Comparison of ENCODE assay signal across 8 cellular contexts in genomic region chr19:4639531-4640246, GRCh38. TPM values are rescaled to one million over a fixed set of nuclear protein-coding genes. Genes with fewer than 3 reads are reported as not detected.
DNase-seq lines count a peak whose midpoint lies in the region; ATAC-seq, FAIRE-seq and TF ChIP-seq lines count a peak whose summit lies in the region.

No MANE protein-coding gene starts in this region.

- no peak overlapping the region for H4K8ac ChIP-seq in H1 (ENCODE audit: extremely low read depth, insufficient read depth, low read length)

- H3K4me3 ChIP-seq in OCI-LY7 (ENCODE audit: low read depth, low read length, poor library complexity, severe bottlenecking): peak overlapping the region; percentile 94
- H3K4me3 ChIP-seq in H1 (ENCODE audit: extremely low read depth in 1 of 4, insufficient read depth in 2 of 4, low read depth in 3 of 4, low read length in 4 of 4): peak overlapping the region; percentile 45 to 69 (median 58)

- no peaks in the 10 kb centered on the region for H4K20me1 ChIP-seq in OCI-LY7 (ENCODE audit: insufficient read depth, low read length)
- peaks cover 0 to 3% of the 10 kb centered on the region in 2 experiments for H4K20me1 ChIP-seq in H1 (replicated peaks in 1 of 2; ENCODE audit: control insufficient read depth in 1 of 2, insufficient read depth in 2 of 2, low read length in 2 of 2)

- no peak overlapping the region for H3K23ac ChIP-seq in H1 (ENCODE audit: insufficient read length)

- H3K79me2 ChIP-seq in OCI-LY7 (ENCODE audit: insufficient read depth, low read depth, low read length): peaks cover 17% of the 10 kb centered on the region; the same call in 1 of the 2 replicates
- H3K79me2 ChIP-seq in H1 (ENCODE audit: control insufficient read depth in 1 of 2, insufficient read depth in 2 of 2, low read length in 2 of 2): no peaks in the 10 kb centered on the region

- H3K18ac ChIP-seq in H1 (ENCODE audit: extremely low read depth, low read length): no peak overlapping the region

- DNase-seq in COLO668 (lab: John Stamatoyannopoulos, UW; ENCODE audit: unreplicated experiment) (peak; percentile 32), OCI-LY7 (ENCODE audit: low spot score) (no peak), H1 (ENCODE audit: low read depth in 1 of 2, low spot score in 2 of 2) (no peak), GM10266 (ENCODE audit: extremely low spot score) (no peak), DMS153 treated with DMSO at 0.1 percent for 48 hours (lab: John Stamatoyannopoulos, UW; ENCODE audit: unreplicated experiment) (no peak), GF-D8 (lab: John Stamatoyannopoulos, UW) (no peak)
- no peak for DNase-seq in natural killer cell treated with Interleukin-12 subunit alpha and Interleukin-12 subunit beta and Interleukin-15 and Interleukin-18, amount 100 ng/mL, for 72 hours (ENCODE audit: low spot score)

- no peaks in the 10 kb centered on the region for H3K9me2 ChIP-seq in OCI-LY7 (ENCODE audit: insufficient read depth, low read length)

- peak overlapping the region; percentile 73 to 95 for H3K27ac Mint-ChIP-seq in natural killer cell treated with Interleukin-12 subunit alpha and Interleukin-12 subunit beta and Interleukin-15 and Interleukin-18, amount 100 ng/mL, for 72 hours

- peaks cover 33% of the 10 kb centered on the region for H3K4me1 ChIP-seq in OCI-LY7 (ENCODE audit: insufficient read depth, low read length, poor library complexity, severe bottlenecking)
- peaks cover 0 to 10% (median 6%) of the 10 kb centered on the region in 4 experiments; a peak in 3 of 7 replicates for H3K4me1 ChIP-seq in H1 (replicated peaks in 1 of 4; ENCODE audit: control insufficient read depth in 3 of 4, insufficient read depth in 4 of 4, low read length in 3 of 4)

- H3K79me1 ChIP-seq in H1 (ENCODE audit: low read depth, low read length): peaks cover 6% of the 10 kb centered on the region; the same call in 1 of the 2 replicates

- peak overlapping the region; percentile 49; the same call in 1 of the 2 replicates for H2AFZ ChIP-seq in OCI-LY7 (ENCODE audit: low read length)
- no peak overlapping the region; the same call in 1 of the 2 replicates for H2AFZ ChIP-seq in H1 (ENCODE audit: low read length)

- H3K9me3 Mint-ChIP-seq in natural killer cell treated with Interleukin-12 subunit alpha and Interleukin-12 subunit beta and Interleukin-15 and Interleukin-18, amount 100 ng/mL, for 72 hours: no peaks in the 10 kb centered on the region

- peaks cover 0 to 13% (median 10%) of the 10 kb centered on the region in 4 experiments; a peak in 5 of 7 replicates for H3K27me3 ChIP-seq in H1 (replicated peaks in 1 of 4; ENCODE audit: control insufficient read depth in 3 of 4, extremely low read depth in 1 of 4, insufficient read depth in 3 of 4, low read length in 3 of 4)

- TSS peak; percentile 66 for BruUV-seq in OCI-LY7 (replicated peaks; lab: Mats Ljungman, UMichigan)

- H2AK5ac ChIP-seq in H1 (ENCODE audit: low read depth, low read length): no peak overlapping the region

- peak overlapping the region; percentile 99 for H3K4me3 Mint-ChIP-seq in natural killer cell treated with Interleukin-12 subunit alpha and Interleukin-12 subunit beta and Interleukin-15 and Interleukin-18, amount 100 ng/mL, for 72 hours

- peak overlapping the region; percentile 6 for H4K91ac ChIP-seq in H1 (replicated peaks; ENCODE audit: insufficient read length, low read length)

- peak overlapping the region; percentile 42 for H3K27ac ChIP-seq in OCI-LY7 (ENCODE audit: low read depth, low read length, poor library complexity, severe bottlenecking)
- H3K27ac ChIP-seq in H1 (ENCODE audit: low read depth, low read length): no peak overlapping the region

- no peak overlapping the region for H2BK120ac ChIP-seq in H1 (replicated peaks; ENCODE audit: low read depth, low read length)

- H3K14ac ChIP-seq in H1 (ENCODE audit: insufficient read length): no peak overlapping the region

- no peak overlapping the region for H3K9ac ChIP-seq in H1 (replicated peaks in 1 of 4; ENCODE audit: extremely low read depth in 1 of 4, low read depth in 3 of 4, low read length in 3 of 4)

- H3K4me2 ChIP-seq in OCI-LY7 (ENCODE audit: low read length) (peak overlapping the region; percentile 99), H1 (ENCODE audit: insufficient read depth in 1 of 2, low read depth in 2 of 2, low read length in 2 of 2) (peak overlapping the region; percentile 68 to 75)

- no peak overlapping the region for H2BK5ac ChIP-seq in H1 (ENCODE audit: low read depth, low read length)

- no peak for TF ChIP-seq POLR2A in H1 (IDR thresholded peaks at IDR 0.05; ENCODE audit: control extremely low read depth in 1 of 2, low read depth in 2 of 2, low read length in 2 of 2)

- no peak overlapping the region for H3K56ac ChIP-seq in H1 (replicated peaks; ENCODE audit: insufficient read length, low read depth, low read length)

- TF ChIP-seq EP300 in H1 (IDR thresholded peaks at IDR 0.05; ENCODE audit: borderline replicate concordance in 1 of 2, low read depth in 2 of 2, low read length in 2 of 2): no peak

- TF ChIP-seq RAD21 in H1 (IDR thresholded peaks at IDR 0.05 in 1 of 2, conservative IDR thresholded peaks at IDR 0.05 in 1 of 2; ENCODE audit: low read depth in 2 of 2, low read length in 2 of 2): no peak

- no peak for FAIRE-seq in H1 (lab: Jason Lieb, UNC)

- H3K36me3 ChIP-seq in OCI-LY7 (ENCODE audit: insufficient read depth, low read length) (no peaks in the 10 kb centered on the region), H1 (ENCODE audit: control insufficient read depth in 2 of 4, insufficient read depth in 4 of 4, low read length in 3 of 4) (no peaks in the 10 kb centered on the region)

- WGBS in H1 (ENCODE audit: extremely low coverage in 1 of 2, insufficient coverage in 1 of 2, insufficient read length in 1 of 2, insufficient replicate concordance in 2 of 2, low coverage in 1 of 2, low lambda C conversion rate in 2 of 2, missing lambda C conversion rate in 1 of 2), 2 experiments: 29% methylated on average over 37 of the region's 39 CpGs; no CpG with 5 or more reads in 1 of the 2 experiments

- no peak for TF ChIP-seq CTCF in OCI-LY7 (conservative IDR thresholded peaks at IDR 0.05; ENCODE audit: low read length)
- TF ChIP-seq CTCF in H1 (IDR thresholded peaks at IDR 0.05; ENCODE audit: control extremely low read depth in 1 of 3, insufficient read depth in 1 of 3, low read depth in 1 of 3, low read length in 3 of 3): no peak
- no peak for TF ChIP-seq CTCF in GM10266 (IDR thresholded peaks at IDR 0.05; ENCODE audit: control insufficient read depth, insufficient read depth, low read depth, missing control alignments)

- no peak overlapping the region for H4K5ac ChIP-seq in H1 (ENCODE audit: insufficient read length, low read depth, low read length)

- H3K23me2 ChIP-seq in H1 (ENCODE audit: low read depth, low read length): peaks cover 11% of the 10 kb centered on the region; the same call in 1 of the 2 replicates

- no peaks in the 10 kb centered on the region for H3K27me3 Mint-ChIP-seq in natural killer cell treated with Interleukin-12 subunit alpha and Interleukin-12 subunit beta and Interleukin-15 and Interleukin-18, amount 100 ng/mL, for 72 hours

- POLR2A ChIA-PET in OCI-LY7 (lab: Charles Lee): no interaction called here
- POLR2A ChIA-PET in H1 (lab: Charles Lee; ENCODE audit: partially characterized antibody): interaction anchor here (0.8 to 1.8 kb wide), 4 partner anchors 9 to 73 kb away, joined by 3 to 6 read pairs (median 4); no protein-coding TSS in a partner anchor

- H3K9me3 ChIP-seq in OCI-LY7 (ENCODE audit: low read length) (no peaks in the 10 kb centered on the region), H1 (ENCODE audit: insufficient read depth in 2 of 2, low read depth in 1 of 2, low read length in 1 of 2) (no peaks in the 10 kb centered on the region)

- CTCF ChIA-PET in OCI-LY7 (lab: Charles Lee; ENCODE audit: unreplicated experiment) (no interaction called here), H1 (lab: Charles Lee; ENCODE audit: partially characterized antibody) (interaction anchor here (0.9 to 1.7 kb wide), 8 partner anchors 9 to 104 kb away, joined by 3 to 5 read pairs (median 3); partner anchors contain the start of gene PLIN5)

- H3K4me1 Mint-ChIP-seq in natural killer cell treated with Interleukin-12 subunit alpha and Interleukin-12 subunit beta and Interleukin-15 and Interleukin-18, amount 100 ng/mL, for 72 hours (ENCODE audit: low read depth in 2 of 2): peaks cover 13 to 15% of the 10 kb centered on the region in 2 donors

- no peaks in the 10 kb centered on the region for H3K36me3 Mint-ChIP-seq in natural killer cell treated with Interleukin-12 subunit alpha and Interleukin-12 subunit beta and Interleukin-15 and Interleukin-18, amount 100 ng/mL, for 72 hours

- peak; percentile 6 for ATAC-seq in GM21737 (IDR thresholded peaks at IDR 0.05; ENCODE audit: unreplicated experiment)
- no peak for ATAC-seq in natural killer cell treated with Interleukin-12 subunit alpha and Interleukin-12 subunit beta and Interleukin-15 and Interleukin-18, amount 100 ng/mL, for 72 hours

- H2BK12ac ChIP-seq in H1 (ENCODE audit: low read depth, low read length): 0 out of 2 replicates have a peak overlapping the region, but pooled peaks have one; percentile 23

- no peak overlapping the region for H2BK20ac ChIP-seq in H1 (ENCODE audit: low read length)

- no peak overlapping the region for H2BK15ac ChIP-seq in H1 (ENCODE audit: low read length)

- H3K4ac ChIP-seq in H1 (replicated peaks; ENCODE audit: insufficient read length, low read depth, low read length): no peak overlapping the region

- intact Hi-C loops in OCI-LY7 (cut with micrococcal nuclease; ENCODE audit: unreplicated experiment): loop anchor here (2.0 kb wide), 1 partner anchor 85 kb away; no protein-coding TSS in a partner anchor

RNA-seq across cellular contexts. Expression of gene TNFAIP8L1, which starts 0.4 kb away (rescaled TPM):
- total RNA-seq in OCI-LY7 (2014; rRNA removed; shearing (Covaris generic)): 9.0 and 10.0 TPM in 2 replicates
- 22.7 and 24.3 TPM in 2 replicates for total RNA-seq in OCI-LY7 (2022)
- total RNA-seq in H1 (2021; fragmentation: NEBNext Ultra II Directional; extraction: Animal tissue kit (Norgen Biotek cat#: 25700)): 5.9 and 6.1 TPM in 2 replicates
- 3.2 and 5.5 TPM in 2 replicates for polyA plus RNA-seq in H1 (2011; rRNA removed)
- polyA plus RNA-seq in H1 (2011; cell fraction: cytosol; rRNA removed): 4.2 TPM
- polyA plus RNA-seq in H1 (2011; cell fraction: nucleus; rRNA removed): 4.8 TPM
- polyA plus RNA-seq in H1 (2012, experiment 1 of 2): 4.8 to 5.2 TPM (median 5.0 TPM) in 4 replicates
- polyA plus RNA-seq in H1 (2012, experiment 2 of 2): 5.8 TPM
- polyA plus RNA-seq in H1 (2013, experiment 1 of 2): 5.3 TPM
- 5.9 TPM for polyA plus RNA-seq in H1 (2013, experiment 2 of 2)
- polyA minus RNA-seq in H1 (2011; rRNA and poly(A)+ RNA removed): 2.1 and 3.2 TPM in 2 replicates
- polyA minus RNA-seq in H1 (2011; cell fraction: cytosol; rRNA and poly(A)+ RNA removed): 2.3 TPM
- 3.2 TPM for polyA minus RNA-seq in H1 (2011; cell fraction: nucleus; rRNA and poly(A)+ RNA removed)
- 10 to 100 TPM in 1 of 2 donors, 1 to 10 TPM in 1; 8.3 to 10.3 TPM for total RNA-seq in natural killer cell treated with Interleukin-12 subunit alpha and Interleukin-12 subunit beta and Interleukin-15 and Interleukin-18, amount 100 ng/mL, for 72 hours

RNA-seq across cellular contexts. Expression of gene MYDGF, which starts 30.5 kb away (rescaled TPM):
- total RNA-seq in OCI-LY7 (2014; rRNA removed; shearing (Covaris generic)): 73.3 and 76.0 TPM in 2 replicates
- total RNA-seq in OCI-LY7 (2022): 65.0 and 77.3 TPM in 2 replicates
- total RNA-seq in H1 (2021; fragmentation: NEBNext Ultra II Directional; extraction: Animal tissue kit (Norgen Biotek cat#: 25700)): 51.1 and 53.1 TPM in 2 replicates
- 40.6 and 81.0 TPM in 2 replicates for polyA plus RNA-seq in H1 (2011; rRNA removed)
- 75.6 TPM for polyA plus RNA-seq in H1 (2011; cell fraction: cytosol; rRNA removed)
- 81.2 TPM for polyA plus RNA-seq in H1 (2011; cell fraction: nucleus; rRNA removed)
- 72.8 to 95.3 TPM (median 83.7 TPM) in 4 replicates for polyA plus RNA-seq in H1 (2012, experiment 1 of 2)
- polyA plus RNA-seq in H1 (2012, experiment 2 of 2): 107 TPM
- 61.2 TPM for polyA plus RNA-seq in H1 (2013, experiment 1 of 2)
- polyA plus RNA-seq in H1 (2013, experiment 2 of 2): 68.4 TPM
- 9.9 and 21.7 TPM in 2 replicates for polyA minus RNA-seq in H1 (2011; rRNA and poly(A)+ RNA removed)
- 28.2 TPM for polyA minus RNA-seq in H1 (2011; cell fraction: cytosol; rRNA and poly(A)+ RNA removed)
- 19.1 TPM for polyA minus RNA-seq in H1 (2011; cell fraction: nucleus; rRNA and poly(A)+ RNA removed)
- 100 to 1,000 TPM; 107 to 195 TPM for total RNA-seq in natural killer cell treated with Interleukin-12 subunit alpha and Interleukin-12 subunit beta and Interleukin-15 and Interleukin-18, amount 100 ng/mL, for 72 hours
